14 cellular contexts compared by ENCODE assay signal in genomic region chr2:215799194-215799593, GRCh38.
"Had no signal": no experiment of that assay in that cellular context is flagged by ENCODE, and none has a peak within 500 bp of the region (broad histone marks: within the 10 kb centered on the region; RNA-seq: fewer than 3 reads in every experiment).

No MANE protein-coding gene starts in this region.

- H3K4me3 ChIP-seq: dorsolateral prefrontal cortex, esophagus squamous epithelium, gastroesophageal sphincter, skin epidermis, thyroid gland had no signal

- H3K27ac ChIP-seq: dorsolateral prefrontal cortex, esophagus squamous epithelium, gastroesophageal sphincter, skin epidermis, thyroid gland, WERI-Rb-1 had no signal

- ATAC-seq: activated CD8-positive, alpha-beta T cell treated with anti-CD3 and anti-CD28 coated beads for 36 hours; activated naive CD8-positive, alpha-beta T cell treated with anti-CD3 and anti-CD28 coated beads, Interleukin-2, amount 50 U/mL, for 24 hours; gastroesophageal sphincter had no signal

- H3K36me3 ChIP-seq: esophagus squamous epithelium, gastroesophageal sphincter, thyroid gland, WERI-Rb-1 had no signal

- H3K27me3 ChIP-seq: esophagus squamous epithelium, gastroesophageal sphincter, thyroid gland had no signal

- H3K9me3 ChIP-seq: esophagus squamous epithelium, gastroesophageal sphincter, thyroid gland had no signal

- DNase-seq: activated CD4-positive, alpha-beta T cell treated with anti-CD3 and anti-CD28 coated beads for 4 hours; activated CD8-positive, alpha-beta memory T cell treated with anti-CD3 and anti-CD28 coated beads, Interleukin-2, amount 50 U/mL, for 48 hours; activated CD8-positive, alpha-beta T cell treated with anti-CD3 and anti-CD28 coated beads for 36 hours; activated naive CD4-positive, alpha-beta T cell; activated naive CD8-positive, alpha-beta T cell treated with anti-CD3 and anti-CD28 coated beads, Interleukin-2, amount 50 U/mL, for 24 hours; central memory CD4-positive, alpha-beta T cell; dorsolateral prefrontal cortex; esophagus squamous epithelium; naive B cell; T-helper 1 cell; thyroid gland; WERI-Rb-1 had no signal
